Comparison of ENCODE assay signal across 8 cellular contexts in genomic region chr1:223712856-223713494, GRCh38. TPM values are rescaled to one million over a fixed set of nuclear protein-coding genes. Genes with fewer than 3 reads are reported as not detected.
DNase-seq lines count a peak whose midpoint lies in the region; ATAC-seq, FAIRE-seq and TF ChIP-seq lines count a peak whose summit lies in the region.

No MANE protein-coding gene starts in this region.

- H3K36me3 Mint-ChIP-seq in activated CD4-positive, alpha-beta T cell treated with anti-CD3 and anti-CD28 coated beads, Interleukin-2, amount 10 ng/mL, durations not matched to agents 24 days and 14 days (ENCODE audit: low read depth), result peaks cover 14% of the 10 kb centered on the region

- H2AK5ac ChIP-seq in H1 (ENCODE audit: low read depth, low read length), result no peak overlapping the region

- CTCF ChIA-PET in H1 (lab: Charles Lee; ENCODE audit: partially characterized antibody), result interaction anchor here (0.6 to 5.2 kb wide), 7 partner anchors 15 to 338 kb away, joined by 3 to 50 read pairs (median 5); no protein-coding TSS in a partner anchor

- H3K4me1 ChIP-seq in H1 (replicated peaks in 1 of 4; ENCODE audit: control insufficient read depth in 3 of 4, insufficient read depth in 4 of 4, low read length in 3 of 4) (peaks cover 4 to 14% (median 9%) of the 10 kb centered on the region in 4 experiments; a peak in 6 of 7 replicates), muscle layer of colon (ENCODE audit: insufficient read depth, low read length) (peaks cover 54% of the 10 kb centered on the region), thyroid gland (peaks cover 34 to 52% of the 10 kb centered on the region in 2 donors)

- H2BK5ac ChIP-seq in H1 (ENCODE audit: low read depth, low read length), result no peak overlapping the region

- H3K27me3 ChIP-seq in H1 (replicated peaks in 1 of 4; ENCODE audit: control insufficient read depth in 3 of 4, extremely low read depth in 1 of 4, insufficient read depth in 3 of 4, low read length in 3 of 4) (peaks cover 0 to 57% (median 44%) of the 10 kb centered on the region in 4 experiments; a peak in 6 of 7 replicates), muscle layer of colon (ENCODE audit: control insufficient read depth in 1 of 2, insufficient read depth in 2 of 2, low read length in 2 of 2) (no peaks in the 10 kb centered on the region), thyroid gland (no peaks in the 10 kb centered on the region)

- H2BK12ac ChIP-seq in H1 (ENCODE audit: low read depth, low read length), result no peak overlapping the region

- no peak for TF ChIP-seq EP300 in H1 (IDR thresholded peaks at IDR 0.05; ENCODE audit: borderline replicate concordance in 1 of 2, low read depth in 2 of 2, low read length in 2 of 2)

- WGBS in H1 (ENCODE audit: extremely low coverage in 1 of 2, insufficient coverage in 1 of 2, insufficient read length in 1 of 2, insufficient replicate concordance in 2 of 2, low coverage in 1 of 2, low lambda C conversion rate in 2 of 2, missing lambda C conversion rate in 1 of 2), 2 experiments, result 20% methylated on average over 21 of the region's 40 CpGs; no CpG with 5 or more reads in 1 of the 2 experiments
- WGBS in thyroid gland, 2 donors, result 8 to 10% methylated on average over 8 to 10 of the region's 40 CpGs

- H4K5ac ChIP-seq in H1 (ENCODE audit: insufficient read length, low read depth, low read length), result no peak overlapping the region

- H3K27ac ChIP-seq in H1 (ENCODE audit: low read depth, low read length) (no peak overlapping the region), muscle layer of colon (ENCODE audit: low read depth, low read length) (peak overlapping the region; percentile 87), thyroid gland (peak overlapping the region; percentile 96 to 97 (median 96))

- H3K4ac ChIP-seq in H1 (replicated peaks; ENCODE audit: insufficient read length, low read depth, low read length), result no peak overlapping the region

- H3K56ac ChIP-seq in H1 (replicated peaks; ENCODE audit: insufficient read length, low read depth, low read length), result no peak overlapping the region

- no peaks in the 10 kb centered on the region for H3K36me3 ChIP-seq in H1 (ENCODE audit: control insufficient read depth in 2 of 4, insufficient read depth in 4 of 4, low read length in 3 of 4)
- peaks cover 5% of the 10 kb centered on the region for H3K36me3 ChIP-seq in muscle layer of colon (ENCODE audit: insufficient read depth, low read length)
- H3K36me3 ChIP-seq in thyroid gland, result peaks cover 0 to 2% of the 10 kb centered on the region in 2 donors

- H3K18ac ChIP-seq in H1 (ENCODE audit: extremely low read depth, low read length), result peak overlapping the region; percentile 81

- peak overlapping the region; percentile 87 for H3K27ac Mint-ChIP-seq in activated CD4-positive, alpha-beta T cell treated with anti-CD3 and anti-CD28 coated beads, Interleukin-2, amount 10 ng/mL, durations not matched to agents 24 days and 14 days

- peak overlapping the region; percentile 96 for H3K4me3 Mint-ChIP-seq in activated CD4-positive, alpha-beta T cell treated with anti-CD3 and anti-CD28 coated beads, Interleukin-2, amount 10 ng/mL, durations not matched to agents 24 days and 14 days

- ATAC-seq in GM19351 (IDR thresholded peaks at IDR 0.05; ENCODE audit: unreplicated experiment) (peak; percentile 21), HG03354 (IDR thresholded peaks at IDR 0.05; ENCODE audit: poor library complexity, severe bottlenecking, unreplicated experiment) (peak; percentile 44)

- TF ChIP-seq CTCF in AG09309 (IDR thresholded peaks at IDR 0.05; ENCODE audit: control insufficient read depth, insufficient read depth, low read depth, low read length, missing control alignments), result no peak
- no peak for TF ChIP-seq CTCF in H1 (IDR thresholded peaks at IDR 0.05; ENCODE audit: control extremely low read depth in 1 of 3, insufficient read depth in 1 of 3, low read depth in 1 of 3, low read length in 3 of 3)
- no peak for TF ChIP-seq CTCF in thyroid gland (IDR thresholded peaks at IDR 0.05)

- intact Hi-C loops in activated CD4-positive, alpha-beta T cell treated with anti-CD3 and anti-CD28 coated beads, Interleukin-2, amount 10 ng/mL, durations not matched to agents 24 days and 14 days (cut with micrococcal nuclease), result loop anchor here (1.0 to 10.0 kb wide), 3 partner anchors 10 to 998 kb away; partner anchors contain the start of genes AIDA and BROX
- intact Hi-C loops in thyroid gland (cut with DNase I), result loop anchor here (5.0 kb wide), 1 partner anchor 34 kb away; no protein-coding TSS in a partner anchor

- peak overlapping the region; percentile 82 to 84 for H3K4me2 ChIP-seq in H1 (ENCODE audit: insufficient read depth in 1 of 2, low read depth in 2 of 2, low read length in 2 of 2)

- H4K8ac ChIP-seq in H1 (ENCODE audit: extremely low read depth, insufficient read depth, low read length), result peak overlapping the region; percentile 89

- no peak overlapping the region; the same call in 1 of the 2 replicates for H2AFZ ChIP-seq in H1 (ENCODE audit: low read length)

- TF ChIP-seq RAD21 in H1 (IDR thresholded peaks at IDR 0.05 in 1 of 2, conservative IDR thresholded peaks at IDR 0.05 in 1 of 2; ENCODE audit: low read depth in 2 of 2, low read length in 2 of 2), result no peak

- no peaks in the 10 kb centered on the region for H3K9me3 ChIP-seq in H1 (ENCODE audit: insufficient read depth in 2 of 2, low read depth in 1 of 2, low read length in 1 of 2)
- no peaks in the 10 kb centered on the region for H3K9me3 ChIP-seq in muscle layer of colon (ENCODE audit: low read length)
- no peaks in the 10 kb centered on the region for H3K9me3 ChIP-seq in thyroid gland

- H3K4me3 ChIP-seq in AG09309 (ENCODE audit: control insufficient read depth, low read depth, low read length), result peak overlapping the region; percentile 84
- peak overlapping the region; percentile 58 to 76 (median 62) for H3K4me3 ChIP-seq in H1 (ENCODE audit: extremely low read depth in 1 of 4, insufficient read depth in 2 of 4, low read depth in 3 of 4, low read length in 4 of 4)
- H3K4me3 ChIP-seq in muscle layer of colon (ENCODE audit: low read depth in 1 of 2, low read length in 2 of 2), result peak overlapping the region; percentile 70 to 82
- peak overlapping the region; percentile 75 to 94 (median 82) for H3K4me3 ChIP-seq in thyroid gland (replicated peaks in 1 of 3)

- H3K9ac ChIP-seq in H1 (replicated peaks in 1 of 4; ENCODE audit: extremely low read depth in 1 of 4, low read depth in 3 of 4, low read length in 3 of 4), result peak overlapping the region in 3 of 4 experiments; percentile 31 to 76 (median 68); a peak in 6 of 7 replicates
- peak overlapping the region; percentile 69 for H3K9ac ChIP-seq in muscle layer of colon (ENCODE audit: low read length)

- no peak overlapping the region for H2BK20ac ChIP-seq in H1 (ENCODE audit: low read length)

- H4K20me1 ChIP-seq in H1 (replicated peaks in 1 of 2; ENCODE audit: control insufficient read depth in 1 of 2, insufficient read depth in 2 of 2, low read length in 2 of 2), result peaks cover 0 to 2% of the 10 kb centered on the region in 2 experiments

- POLR2A ChIA-PET in H1 (lab: Charles Lee; ENCODE audit: partially characterized antibody), result interaction anchor here (1.0 to 2.4 kb wide), 6 partner anchors 16 to 132 kb away, joined by 3 to 10 read pairs (median 5); partner anchors contain the start of gene TP53BP2

- H3K9me3 Mint-ChIP-seq in activated CD4-positive, alpha-beta T cell treated with anti-CD3 and anti-CD28 coated beads, Interleukin-2, amount 10 ng/mL, durations not matched to agents 24 days and 14 days, result no peaks in the 10 kb centered on the region

- peaks cover 8% of the 10 kb centered on the region; the same call in 1 of the 2 replicates for H3K23me2 ChIP-seq in H1 (ENCODE audit: low read depth, low read length)

- no peak overlapping the region for H2BK120ac ChIP-seq in H1 (replicated peaks; ENCODE audit: low read depth, low read length)

- no peak for TF ChIP-seq POLR2A in H1 (IDR thresholded peaks at IDR 0.05; ENCODE audit: control extremely low read depth in 1 of 2, low read depth in 2 of 2, low read length in 2 of 2)
- TF ChIP-seq POLR2A in thyroid gland (IDR thresholded peaks at IDR 0.05), result no peak

- no peak overlapping the region for H3K23ac ChIP-seq in H1 (ENCODE audit: insufficient read length)

- H3K79me2 ChIP-seq in H1 (ENCODE audit: control insufficient read depth in 1 of 2, insufficient read depth in 2 of 2, low read length in 2 of 2), result no peaks in the 10 kb centered on the region

- peaks cover 6% of the 10 kb centered on the region for H3K27me3 Mint-ChIP-seq in activated CD4-positive, alpha-beta T cell treated with anti-CD3 and anti-CD28 coated beads, Interleukin-2, amount 10 ng/mL, durations not matched to agents 24 days and 14 days

- no peak for FAIRE-seq in H1 (lab: Jason Lieb, UNC)

- no peak overlapping the region for H4K91ac ChIP-seq in H1 (replicated peaks; ENCODE audit: insufficient read length, low read length)

- no peaks in the 10 kb centered on the region for H3K79me1 ChIP-seq in H1 (ENCODE audit: low read depth, low read length)

- no peak overlapping the region for H3K14ac ChIP-seq in H1 (ENCODE audit: insufficient read length)

- DNase-seq in AG09309 (ENCODE audit: low read depth) (no peak), H1 (ENCODE audit: low read depth in 1 of 2, low spot score in 2 of 2) (peak in 1 of 2 experiments; percentile 67), thyroid gland (peak; percentile 49 to 55), NCI-H2171 treated with DMSO at 0.1 percent for 48 hours (lab: John Stamatoyannopoulos, UW) (no peak)
- DNase-seq in activated CD4-positive, alpha-beta T cell treated with anti-CD3 and anti-CD28 coated beads, Interleukin-2, amount 10 ng/mL, durations not matched to agents 24 days and 14 days, result peak; percentile 83

- H2BK15ac ChIP-seq in H1 (ENCODE audit: low read length), result peak overlapping the region; percentile 61; the same call in 1 of the 2 replicates

- H3K4me1 Mint-ChIP-seq in activated CD4-positive, alpha-beta T cell treated with anti-CD3 and anti-CD28 coated beads, Interleukin-2, amount 10 ng/mL, durations not matched to agents 24 days and 14 days, result peaks cover 65% of the 10 kb centered on the region

RNA-seq across cellular contexts. Expression of gene CAPN2, which starts 0.6 kb away (rescaled TPM):
- 69.6 and 73.1 TPM in 2 replicates for total RNA-seq in activated CD4-positive, alpha-beta T cell treated with anti-CD3 and anti-CD28 coated beads, Interleukin-2, amount 10 ng/mL, durations not matched to agents 24 days and 14 days
- total RNA-seq in H1 (2021; fragmentation: NEBNext Ultra II Directional; extraction: Animal tissue kit (Norgen Biotek cat#: 25700)), result 9.2 and 9.4 TPM in 2 replicates
- polyA plus RNA-seq in H1 (2011; rRNA removed), result 9.1 and 10.3 TPM in 2 replicates
- 12.1 TPM for polyA plus RNA-seq in H1 (2011; cell fraction: cytosol; rRNA removed)
- polyA plus RNA-seq in H1 (2011; cell fraction: nucleus; rRNA removed), result 18.7 TPM
- polyA plus RNA-seq in H1 (2012, experiment 1 of 2), result 16.8 to 24.6 TPM (median 19.6 TPM) in 4 replicates
- polyA plus RNA-seq in H1 (2012, experiment 2 of 2), result 2.8 TPM
- 8.5 TPM for polyA plus RNA-seq in H1 (2013, experiment 1 of 2)
- 8.5 TPM for polyA plus RNA-seq in H1 (2013, experiment 2 of 2)
- 10.8 and 24.0 TPM in 2 replicates for polyA minus RNA-seq in H1 (2011; rRNA and poly(A)+ RNA removed)
- polyA minus RNA-seq in H1 (2011; cell fraction: cytosol; rRNA and poly(A)+ RNA removed), result 15.3 TPM
- 12.7 TPM for polyA minus RNA-seq in H1 (2011; cell fraction: nucleus; rRNA and poly(A)+ RNA removed)
- 100 to 1,000 TPM; 134 to 155 (median 148) TPM for total RNA-seq in thyroid gland

RNA-seq across cellular contexts. Expression of gene CAPN8, which starts 47.5 kb away (rescaled TPM):
- total RNA-seq in activated CD4-positive, alpha-beta T cell treated with anti-CD3 and anti-CD28 coated beads, Interleukin-2, amount 10 ng/mL, durations not matched to agents 24 days and 14 days, result not detected in 2 replicates
- 0.26 TPM in 1 of 2 replicates, not detected in the other for total RNA-seq in H1 (2021; fragmentation: NEBNext Ultra II Directional; extraction: Animal tissue kit (Norgen Biotek cat#: 25700))
- 0.20 TPM in 1 of 2 replicates, not detected in the other for polyA plus RNA-seq in H1 (2011; rRNA removed)
- polyA plus RNA-seq in H1 (2011; cell fraction: cytosol; rRNA removed), result not detected
- 0.48 TPM for polyA plus RNA-seq in H1 (2011; cell fraction: nucleus; rRNA removed)
- 0.19 TPM in 1 of 4 replicates, not detected in the others for polyA plus RNA-seq in H1 (2012, experiment 1 of 2)
- not detected for polyA plus RNA-seq in H1 (2012, experiment 2 of 2)
- not detected for polyA plus RNA-seq in H1 (2013, experiment 1 of 2)
- not detected for polyA plus RNA-seq in H1 (2013, experiment 2 of 2)
- polyA minus RNA-seq in H1 (2011; rRNA and poly(A)+ RNA removed), result not detected in 2 replicates
- not detected for polyA minus RNA-seq in H1 (2011; cell fraction: cytosol; rRNA and poly(A)+ RNA removed)
- not detected for polyA minus RNA-seq in H1 (2011; cell fraction: nucleus; rRNA and poly(A)+ RNA removed)
- total RNA-seq in thyroid gland, result under 1 TPM in 3 of 4 donors, not detected in 1; 0.20 to 0.79 (median 0.40) TPM

Comparison
In these comparisons a context has a peak if more than half of its experiments do, and no peak if none do; other contexts are left out.
1. DNase-seq: peak in activated CD4-positive, alpha-beta T cell treated with anti-CD3 and anti-CD28 coated beads, Interleukin-2, amount 10 ng/mL, durations not matched to agents 24 days and 14 days (single experiment) and thyroid gland (2 of 2); none in AG09309 (single experiment) and NCI-H2171 treated with DMSO at 0.1 percent for 48 hours (single experiment).
2. Peak in every context shown above with its lines, with median percentiles within 50 percentile points of each other: H3K4me3 ChIP-seq.